In genomic region chr1:181919729-181919991, GRCh38 we compare ENCODE assay signal across 16 cellular contexts.
"Had no signal": no experiment of that assay in that cellular context is flagged by ENCODE, and none has a peak within 500 bp of the region (broad histone marks: within the 10 kb centered on the region; RNA-seq: fewer than 3 reads in every experiment).

No MANE protein-coding gene starts in this region.

- ATAC-seq: activated naive CD8-positive, alpha-beta T cell treated with anti-CD3 and anti-CD28 coated beads, Interleukin-2, amount 50 U/mL, for 24 hours; mucosa of descending colon; naive thymus-derived CD8-positive, alpha-beta T cell had no signal

- FAIRE-seq: bronchial epithelial cell, endometrium had no signal

- H3K4me1 ChIP-seq: ascending aorta, esophagus muscularis mucosa, sigmoid colon, transverse colon had no signal

- H3K9me3 Mint-ChIP-seq: activated CD4-positive, alpha-beta memory T cell treated with anti-CD3 and anti-CD28 coated beads, Interleukin-2, amount 10 ng/mL, durations not matched to agents 7 days and 5 days; activated naive CD8-positive, alpha-beta T cell treated with anti-CD3 and anti-CD28 coated beads, Interleukin-2, amount 50 U/mL, for 24 hours had no signal

- H3K4me3 ChIP-seq: ascending aorta, dorsolateral prefrontal cortex, esophagus muscularis mucosa, mucosa of descending colon, sigmoid colon, transverse colon had no signal

- H3K4me1 Mint-ChIP-seq: activated CD4-positive, alpha-beta memory T cell treated with anti-CD3 and anti-CD28 coated beads, Interleukin-2, amount 10 ng/mL, durations not matched to agents 7 days and 5 days; activated naive CD8-positive, alpha-beta T cell treated with anti-CD3 and anti-CD28 coated beads, Interleukin-2, amount 50 U/mL, for 24 hours; naive thymus-derived CD8-positive, alpha-beta T cell had no signal

- H3K27me3 ChIP-seq: ascending aorta, esophagus muscularis mucosa, sigmoid colon, transverse colon had no signal

- H3K4me3 Mint-ChIP-seq: activated CD4-positive, alpha-beta memory T cell treated with anti-CD3 and anti-CD28 coated beads, Interleukin-2, amount 10 ng/mL, durations not matched to agents 7 days and 5 days; activated naive CD8-positive, alpha-beta T cell treated with anti-CD3 and anti-CD28 coated beads, Interleukin-2, amount 50 U/mL, for 24 hours; naive thymus-derived CD8-positive, alpha-beta T cell had no signal

- H3K9me3 ChIP-seq: ascending aorta, esophagus muscularis mucosa, mucosa of descending colon, sigmoid colon, transverse colon had no signal

- H3K36me3 Mint-ChIP-seq: naive thymus-derived CD8-positive, alpha-beta T cell had no signal

- H3K27ac ChIP-seq: ascending aorta, esophagus muscularis mucosa, sigmoid colon, transverse colon had no signal

- H3K36me3 ChIP-seq: ascending aorta, esophagus muscularis mucosa, sigmoid colon, transverse colon had no signal

- DNase-seq: activated CD4-positive, alpha-beta memory T cell treated with anti-CD3 and anti-CD28 coated beads, Interleukin-2, amount 10 ng/mL, durations not matched to agents 7 days and 5 days; activated CD4-positive, alpha-beta T cell treated with anti-CD3 and anti-CD28 coated beads for 1 hour; activated naive CD4-positive, alpha-beta T cell; activated naive CD8-positive, alpha-beta T cell treated with anti-CD3 and anti-CD28 coated beads, Interleukin-2, amount 50 U/mL, for 24 hours; mucosa of descending colon; naive thymus-derived CD8-positive, alpha-beta T cell; sigmoid colon; stimulated activated CD4-positive, alpha-beta T cell treated with anti-CD3 and anti-CD28 coated beads, Interleukin-2, amount 100 ng/mL, for 24 hours; stimulated activated naive CD4-positive, alpha-beta T cell; substantia nigra; transverse colon had no signal

- H3K27ac Mint-ChIP-seq: activated CD4-positive, alpha-beta memory T cell treated with anti-CD3 and anti-CD28 coated beads, Interleukin-2, amount 10 ng/mL, durations not matched to agents 7 days and 5 days; activated naive CD8-positive, alpha-beta T cell treated with anti-CD3 and anti-CD28 coated beads, Interleukin-2, amount 50 U/mL, for 24 hours; naive thymus-derived CD8-positive, alpha-beta T cell had no signal
